In the genomic region with DNA sequence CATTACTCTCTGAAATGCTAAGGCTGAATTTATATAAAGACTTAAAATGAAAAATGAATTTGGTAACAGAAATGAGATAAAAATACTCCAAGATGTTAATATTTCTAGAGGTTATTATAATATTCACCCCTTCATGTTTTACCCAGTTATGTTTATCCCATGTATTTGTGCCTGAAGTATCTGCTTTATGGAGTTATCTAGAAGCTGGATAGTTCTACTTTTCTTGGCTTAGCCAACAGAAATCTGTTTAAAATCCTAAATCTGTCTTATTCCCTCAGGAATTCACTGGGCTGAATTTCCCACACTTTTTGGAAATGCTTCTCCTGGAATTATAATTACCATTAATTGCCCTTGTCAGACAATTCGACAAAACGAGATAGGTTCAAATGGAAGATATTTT, we compare ENCODE assay signal across 35 cellular contexts.
"Had no signal": no experiment of that assay in that cellular context is flagged by ENCODE, and none has a peak within 500 bp of the region (broad histone marks: within the 10 kb centered on the region; RNA-seq: fewer than 3 reads in every experiment).

No MANE protein-coding gene starts in this region.

- H3K27me3 ChIP-seq: MG63 had no signal

- H3K36me3 ChIP-seq: MG63 had no signal

- H3K27ac ChIP-seq: KMS-11 had no signal

- H3K4me3 ChIP-seq: MG63 had no signal

- DNase-seq: Karpas-422, Kasumi-1, KBM-7, KG1, MG63, MM.1S, MV-4-11, NCI-H1048, NCI-H1092, NCI-H1092 treated with DMSO at 0.1 percent for 48 hours, NCI-H1105, NCI-H1105 treated with DMSO at 0.1 percent for 48 hours, NCI-H1417, NCI-H1417 treated with DMSO at 0.1 percent for 48 hours, NCI-H1436, NCI-H1436 treated with DMSO at 0.1 percent for 48 hours, NCI-H146, NCI-H1694, NCI-H1694 treated with DMSO at 0.1 percent for 48 hours, NCI-H187, NCI-H187 treated with DMSO at 0.1 percent for 48 hours, NCI-H1930, NCI-H2029, NCI-H2029 treated with DMSO at 0.1 percent for 48 hours, NCI-H2081, NCI-H2081 treated with DMSO at 0.1 percent for 48 hours, NCI-H2107, NCI-H2171, NCI-H2171 treated with DMSO at 0.1 percent for 48 hours, NCI-H2227 treated with DMSO at 0.1 percent for 48 hours, NCI-H226, NCI-H345, NCI-H446, NCI-H446 treated with DMSO at 0.1 percent for 48 hours had no signal

- H3K9me3 ChIP-seq: MG63 had no signal

- H3K9ac ChIP-seq: KMS-11 had no signal

- H3K4me2 ChIP-seq: KMS-11 had no signal
